In the genomic region with DNA sequence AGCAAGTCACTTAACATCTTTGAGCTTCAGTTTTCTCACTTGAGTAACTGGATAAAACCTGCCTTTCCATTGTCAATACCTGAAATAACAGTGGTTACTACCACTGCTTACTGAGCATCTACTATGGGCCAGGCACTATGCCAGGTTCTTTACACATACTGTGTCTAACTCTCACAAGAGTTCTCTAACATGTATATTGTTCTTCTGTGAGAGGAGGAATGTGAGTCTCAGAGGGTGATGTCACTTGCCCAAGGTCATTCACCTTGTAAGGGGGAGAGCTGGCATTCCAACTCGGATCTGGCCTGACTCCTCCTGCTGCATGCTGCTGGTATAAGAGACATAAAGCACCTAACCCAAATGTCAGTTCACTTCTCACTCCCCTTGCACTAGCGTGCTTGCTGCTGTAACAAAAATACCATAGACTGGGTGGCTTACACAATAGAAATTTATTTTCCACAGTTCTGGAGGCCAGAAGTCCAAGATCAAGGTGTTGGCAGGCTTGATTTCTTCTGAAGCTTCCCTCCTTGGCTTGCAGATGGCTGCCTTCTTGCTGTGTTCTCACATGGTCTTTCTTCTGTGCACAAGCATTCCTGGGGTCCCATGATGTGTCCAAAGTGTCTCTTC, we compare ENCODE assay signal across 21 cellular contexts. TPM values are rescaled to one million over a fixed set of nuclear protein-coding genes. Genes with fewer than 3 reads are reported as not detected.
DNase-seq lines count a peak whose midpoint lies in the region; ATAC-seq and TF ChIP-seq lines count a peak whose summit lies in the region.
"Had no signal": no experiment of that assay in that cellular context is flagged by ENCODE, and none has a peak within 500 bp of the region (broad histone marks: within the 10 kb centered on the region; RNA-seq: fewer than 3 reads in every experiment).

No MANE protein-coding gene starts in this region.

- no peak overlapping the region for H3K4ac ChIP-seq in IMR-90 (ENCODE audit: low read depth, low read length)

- H3K36me3 ChIP-seq in IMR-90 (ENCODE audit: control insufficient read depth, insufficient read depth, low read length): peaks cover 3% of the 10 kb centered on the region
- H3K36me3 ChIP-seq in SJCRH30: no peaks in the 10 kb centered on the region
- H3K36me3 ChIP-seq: BE2C, breast epithelium had no signal

- H3K4me1 ChIP-seq in IMR-90 (ENCODE audit: control insufficient read depth, insufficient read depth, low read length): peaks cover 3% of the 10 kb centered on the region; the same call in 1 of the 2 replicates
- no peaks in the 10 kb centered on the region for H3K4me1 ChIP-seq in SJCRH30
- H3K4me1 ChIP-seq: BE2C, breast epithelium had no signal

- dilution Hi-C loops in IMR-90 (cut with HindIII; ENCODE audit: low sequenced_read_pairs, unreplicated experiment): no loop called here

- H2AK5ac ChIP-seq in IMR-90 (ENCODE audit: low read depth, low read length): no peak overlapping the region

- no peak overlapping the region for H3K27ac ChIP-seq in IMR-90 (ENCODE audit: insufficient read depth, low read length)
- no peak overlapping the region for H3K27ac ChIP-seq in SJCRH30
- H3K27ac ChIP-seq: breast epithelium, coronary artery, skin epidermis had no signal

- CTCF ChIA-PET in IMR-90 (lab: Yijun Ruan, JAX): no interaction called here

- TF ChIP-seq RAD21 in IMR-90 (IDR thresholded peaks at IDR 0.05; ENCODE audit: low read length): no peak

- H3K79me1 ChIP-seq in IMR-90 (ENCODE audit: low read depth in 1 of 2, low read length in 2 of 2): no peaks in the 10 kb centered on the region

- no peak overlapping the region for H4K8ac ChIP-seq in IMR-90 (ENCODE audit: low read depth in 2 of 2, low read length in 2 of 2)

- no peak for TF ChIP-seq CTCF in IMR-90 (conservative IDR thresholded peaks at IDR 0.05; ENCODE audit: low read depth, low read length)
- no peak for TF ChIP-seq CTCF in choroid plexus epithelial cell (conservative IDR thresholded peaks at IDR 0.05; ENCODE audit: low read depth, low read length)

- H2BK15ac ChIP-seq in IMR-90 (ENCODE audit: low read depth, low read length): no peak overlapping the region

- no peak overlapping the region for H3K18ac ChIP-seq in IMR-90 (ENCODE audit: low read depth, low read length)

- H4K5ac ChIP-seq in IMR-90 (ENCODE audit: low read depth, low read length): no peak overlapping the region

- H4K91ac ChIP-seq in IMR-90 (ENCODE audit: insufficient read depth, low read depth, low read length): no peak overlapping the region

- no peak overlapping the region for H2BK5ac ChIP-seq in IMR-90 (ENCODE audit: low read depth, low read length, poor library complexity, severe bottlenecking)

- DNase-seq in Caki2 (ENCODE audit: low read depth): peak; percentile 58
- peak; percentile 33 for DNase-seq in IMR-90
- peak; percentile 25 for DNase-seq in choroid plexus epithelial cell (ENCODE audit: low read depth)
- DNase-seq in left lobe of liver (ENCODE audit: low spot score): peak; percentile 12
- DNase-seq in SJCRH30: no peak
- no peak for DNase-seq in SHP77 (lab: John Stamatoyannopoulos, UW)
- no peak for DNase-seq in HPDE6-E6E7 (ENCODE audit: extremely low spot score)
- DNase-seq: activated CD4-positive, alpha-beta T cell treated with anti-CD3 and anti-CD28 coated beads for 1 hour; activated CD8-positive, alpha-beta T cell treated with anti-CD3 and anti-CD28 coated beads, Interleukin-2, amount 10 ng/mL, durations not matched to agents 7 days and 5 days; activated T-cell treated with anti-CD3 and anti-CD28 coated beads, Interleukin-2, amount 50 U/mL, for 24 hours; BE2C; KBM-7; NCI-H1436 treated with DMSO at 0.1 percent for 48 hours; NCI-H510A treated with DMSO at 0.1 percent for 48 hours; substantia nigra had no signal

- no peaks in the 10 kb centered on the region for H3K9me3 ChIP-seq in IMR-90 (ENCODE audit: control insufficient read depth, insufficient read depth, low read length)
- no peaks in the 10 kb centered on the region for H3K9me3 ChIP-seq in SJCRH30 (replicated peaks)
- H3K9me3 ChIP-seq: BE2C, breast epithelium had no signal

- no peak overlapping the region for H3K23ac ChIP-seq in IMR-90 (ENCODE audit: low read depth, low read length)

- no peak overlapping the region for H3K14ac ChIP-seq in IMR-90 (replicated peaks; ENCODE audit: low read depth, low read length)

- no peaks in the 10 kb centered on the region for H3K9me1 ChIP-seq in IMR-90 (ENCODE audit: insufficient read depth, low read length)

- H3K4me3 ChIP-seq in IMR-90 (ENCODE audit: insufficient read depth, low read depth, low read length) (no peak overlapping the region), choroid plexus epithelial cell (ENCODE audit: low read depth, low read length) (no peak overlapping the region), SJCRH30 (no peak overlapping the region)
- H3K4me3 ChIP-seq: breast epithelium, coronary artery, skin epidermis had no signal

- no peak for TF ChIP-seq POLR2A in IMR-90 (IDR thresholded peaks at IDR 0.05; ENCODE audit: low read depth, low read length)

- H2AK9ac ChIP-seq in IMR-90 (replicated peaks; ENCODE audit: low read depth, low read length, poor library complexity): no peak overlapping the region

- no peak overlapping the region for H3K56ac ChIP-seq in IMR-90 (ENCODE audit: extremely low read depth, insufficient read depth, low read length)

- intact Hi-C loops in IMR-90 (cut with micrococcal nuclease): loop anchor here (5.0 kb wide), 1 partner anchor 210 kb away; no protein-coding TSS in a partner anchor

- H3K27me3 ChIP-seq in IMR-90 (ENCODE audit: control insufficient read depth, insufficient read depth, low read length) (no peaks in the 10 kb centered on the region; the same call in 1 of the 2 replicates), SJCRH30 (no peaks in the 10 kb centered on the region)
- H3K27me3 ChIP-seq: BE2C, breast epithelium had no signal

- H4K20me1 ChIP-seq in IMR-90 (ENCODE audit: insufficient read depth, low read length): no peaks in the 10 kb centered on the region

- no TSS peak for BruUV-seq in IMR-90 (replicated peaks; lab: Mats Ljungman, UMichigan)

- ATAC-seq in IMR-90 (ENCODE audit: low read depth) (no peak), left lobe of liver (no peak), GM21529 (IDR thresholded peaks at IDR 0.05; ENCODE audit: unreplicated experiment) (no peak)
- ATAC-seq: activated CD8-positive, alpha-beta T cell treated with anti-CD3 and anti-CD28 coated beads, Interleukin-2, amount 10 ng/mL, durations not matched to agents 7 days and 5 days had no signal

- no peak overlapping the region for H3K9ac ChIP-seq in IMR-90 (ENCODE audit: low read depth, low read length)

- in situ Hi-C loops in Caki2 (cut with HindIII; ENCODE audit: low pct_unique_long_range_greater_than_20kb, low sequenced_read_pairs): no loop called here
- in situ Hi-C loops in IMR-90 (cut with MboI; ENCODE audit: low sequenced_read_pairs): loop anchor here (5.0 to 10.0 kb wide), 2 partner anchors 158 to 545 kb away; no protein-coding TSS in a partner anchor

- H2AFZ ChIP-seq in IMR-90 (replicated peaks; ENCODE audit: low read length, poor library complexity): no peak overlapping the region

- POLR2A ChIA-PET in IMR-90 (lab: Charles Lee; ENCODE audit: unreplicated experiment): no interaction called here

- no peak overlapping the region for H2BK20ac ChIP-seq in IMR-90 (ENCODE audit: low read depth, low read length)

- H2BK120ac ChIP-seq in IMR-90 (ENCODE audit: low read depth, low read length): no peak overlapping the region

- no peak overlapping the region for H3K4me2 ChIP-seq in IMR-90 (ENCODE audit: low read depth, low read length)

- WGBS in IMR-90 (ENCODE audit: extremely low coverage in 2 of 2, insufficient read length in 1 of 2), 2 experiments: no CpG with 5 or more reads among the region's 2 CpGs

TF ChIP-seq in IMR-90, 13 proteins besides CTCF, POLR2A, EP300 and RAD21:
- no peak for TF ChIP-seq RCOR1 (IDR thresholded peaks at IDR 0.05; ENCODE audit: insufficient replicate concordance, low read length)

RNA-seq across cellular contexts. Expression of a gene that starts 21.9 kb away (rescaled TPM):
- 40.6 and 45.5 TPM in 2 replicates for total RNA-seq in Caki2 (2014; rRNA removed; shearing (Covaris generic); ENCODE audit: low replicate concordance)
- total RNA-seq in IMR-90 (2012; rRNA removed) (under 0.01 TPM in 1 of 2 replicates, not detected in the other), left lobe of liver (81.1 TPM)
- 0.10 TPM in 1 of 2 replicates, not detected in the other for polyA plus RNA-seq in IMR-90 (2012; rRNA removed)
- polyA plus RNA-seq in IMR-90 (2012; cell fraction: cytosol; rRNA removed): not detected in 2 replicates
- 1.4 and 2.0 TPM in 2 replicates for polyA plus RNA-seq in IMR-90 (2012; cell fraction: nucleus; rRNA removed; ENCODE audit: low replicate concordance)
- 0.23 and 0.67 TPM in 2 replicates for total RNA-seq in SJCRH30 (2014; rRNA removed; shearing (Covaris generic))
- total RNA-seq: glomerular endothelial cell, lung microvascular endothelial cell had no signal

RNA-seq across cellular contexts. Expression of a gene that starts 29.4 kb away (rescaled TPM):
- total RNA-seq in Caki2 (2014; rRNA removed; shearing (Covaris generic); ENCODE audit: low replicate concordance): 6.8 and 9.5 TPM in 2 replicates
- total RNA-seq in IMR-90 (2012; rRNA removed): 1.7 and 2.2 TPM in 2 replicates
- polyA plus RNA-seq in IMR-90 (2012; rRNA removed): 4.3 and 4.5 TPM in 2 replicates
- polyA plus RNA-seq in IMR-90 (2012; cell fraction: cytosol; rRNA removed): 1.1 TPM in 2 replicates
- 38.8 and 40.5 TPM in 2 replicates for polyA plus RNA-seq in IMR-90 (2012; cell fraction: nucleus; rRNA removed; ENCODE audit: low replicate concordance)
- 3.6 TPM for total RNA-seq in left lobe of liver
- total RNA-seq in SJCRH30 (2014; rRNA removed; shearing (Covaris generic)): 3.4 and 6.5 TPM in 2 replicates

RNA-seq across cellular contexts. Expression of a gene that starts 53.8 kb away (rescaled TPM):
- total RNA-seq in Caki2 (2014; rRNA removed; shearing (Covaris generic); ENCODE audit: low replicate concordance): 28.3 and 33.9 TPM in 2 replicates
- total RNA-seq in IMR-90 (2012; rRNA removed) (55.6 and 60.8 TPM in 2 replicates), left lobe of liver (4.4 TPM)
- 29.7 and 31.2 TPM in 2 replicates for polyA plus RNA-seq in IMR-90 (2012; rRNA removed)
- 13.8 and 27.8 TPM in 2 replicates for polyA plus RNA-seq in IMR-90 (2012; cell fraction: cytosol; rRNA removed)
- polyA plus RNA-seq in IMR-90 (2012; cell fraction: nucleus; rRNA removed; ENCODE audit: low replicate concordance): 4.8 and 15.4 TPM in 2 replicates
- total RNA-seq in SJCRH30 (2014; rRNA removed; shearing (Covaris generic)): 76.2 and 86.2 TPM in 2 replicates

Comparison
In these comparisons a context has a peak if more than half of its experiments do, and no peak if none do; other contexts are left out.
1. DNase-seq: peak in Caki2 (single experiment), IMR-90 (single experiment), choroid plexus epithelial cell (single experiment) and left lobe of liver (single experiment); none in SJCRH30 (0 of 2), SHP77 (0 of 2) and HPDE6-E6E7 (single experiment).
2. RNA of a gene that starts 21.9 kb away (total RNA-seq): 81.1 TPM in left lobe of liver (single experiment) and 40.6 to 45.5 TPM in Caki2; 0.23 to 0.67 TPM in SJCRH30 and under 0.01 TPM in IMR-90; every median in the first group is over 10 times any median in the second.